In genomic region chr9:36488322-36488838, GRCh38 we compare ENCODE assay signal across 8 cellular contexts.
DNase-seq lines count a peak whose midpoint lies in the region; ATAC-seq, FAIRE-seq and TF ChIP-seq lines count a peak whose summit lies in the region.

No MANE protein-coding gene starts in this region.

- no peak for FAIRE-seq in GM19239 (lab: Jason Lieb, UNC)

- TF ChIP-seq CTCF in BE2C (IDR thresholded peaks at IDR 0.05; ENCODE audit: low read depth, low read length) = no peak
- no peak for TF ChIP-seq CTCF in colonic mucosa (IDR thresholded peaks at IDR 0.05)
- TF ChIP-seq CTCF in natural killer cell (IDR thresholded peaks at IDR 0.05) = no peak

- H3K4me3 Mint-ChIP-seq in natural killer cell = peak overlapping the region; percentile 96

- H3K4me1 ChIP-seq in BE2C = 0 out of 2 replicates have a peak, but pooled peaks cover 6% of the 10 kb centered on the region
- peaks cover 8% of the 10 kb centered on the region for H3K4me1 ChIP-seq in NT2/D1 (ENCODE audit: insufficient read depth, insufficient read length)
- H3K4me1 ChIP-seq in colonic mucosa = peaks cover 6% of the 10 kb centered on the region

- peak overlapping the region; percentile 92 to 95 for H3K27ac Mint-ChIP-seq in natural killer cell

- intact Hi-C loops in colonic mucosa (cut with DNase I) (no loop called here), natural killer cell (cut with micrococcal nuclease) (loop anchor here (2.0 to 5.0 kb wide), 2 partner anchors 30 to 81 kb away; no protein-coding TSS in a partner anchor)

- H3K4me3 ChIP-seq in BE2C (ENCODE audit: low read depth, low read length) (peak overlapping the region; percentile 56), NT2/D1 (ENCODE audit: insufficient read length, low read depth) (peak overlapping the region; percentile 47), colonic mucosa (peak overlapping the region; percentile 40)

- DNase-seq in BE2C = no peak
- no peak for DNase-seq in NT2/D1 (ENCODE audit: low read depth, low spot score)
- DNase-seq in colonic mucosa = peak; percentile 21
- no peak for DNase-seq in natural killer cell
- no peak for DNase-seq in A172 (ENCODE audit: low spot score)
- no peak for DNase-seq in GM19239 (ENCODE audit: insufficient read length, low spot score)
- no peak for DNase-seq in NCI-H524 (lab: John Stamatoyannopoulos, UW)

- H3K27me3 Mint-ChIP-seq in natural killer cell (ENCODE audit: low read depth in 2 of 2) = no peaks in the 10 kb centered on the region

- H3K9ac ChIP-seq in NT2/D1 (ENCODE audit: insufficient read length, low read depth) (peak overlapping the region; percentile 74), colonic mucosa (ENCODE audit: low read depth in 2 of 2, low read length in 2 of 2) (peak overlapping the region; percentile 57 to 86)

- H3K27ac ChIP-seq in colonic mucosa = peak overlapping the region; percentile 91

- no peaks in the 10 kb centered on the region for H3K36me3 Mint-ChIP-seq in natural killer cell

- no peaks in the 10 kb centered on the region for H3K9me3 Mint-ChIP-seq in natural killer cell

- no peaks in the 10 kb centered on the region for H3K9me3 ChIP-seq in BE2C
- H3K9me3 ChIP-seq in NT2/D1 (ENCODE audit: insufficient read depth, low read length) = no peaks in the 10 kb centered on the region
- no peaks in the 10 kb centered on the region for H3K9me3 ChIP-seq in colonic mucosa

- H3K36me3 ChIP-seq in BE2C (no peaks in the 10 kb centered on the region), NT2/D1 (ENCODE audit: insufficient read depth, insufficient read length, low read length) (no peaks in the 10 kb centered on the region), colonic mucosa (no peaks in the 10 kb centered on the region)

- H3K27me3 ChIP-seq in BE2C (no peaks in the 10 kb centered on the region), NT2/D1 (ENCODE audit: insufficient read depth, insufficient read length) (no peaks in the 10 kb centered on the region), colonic mucosa (no peaks in the 10 kb centered on the region)

- peaks cover 42 to 60% of the 10 kb centered on the region in 2 donors for H3K4me1 Mint-ChIP-seq in natural killer cell

- ATAC-seq in natural killer cell = no peak
- ATAC-seq in HG02973 (IDR thresholded peaks at IDR 0.05; ENCODE audit: unreplicated experiment) = no peak
